In the genomic region with DNA sequence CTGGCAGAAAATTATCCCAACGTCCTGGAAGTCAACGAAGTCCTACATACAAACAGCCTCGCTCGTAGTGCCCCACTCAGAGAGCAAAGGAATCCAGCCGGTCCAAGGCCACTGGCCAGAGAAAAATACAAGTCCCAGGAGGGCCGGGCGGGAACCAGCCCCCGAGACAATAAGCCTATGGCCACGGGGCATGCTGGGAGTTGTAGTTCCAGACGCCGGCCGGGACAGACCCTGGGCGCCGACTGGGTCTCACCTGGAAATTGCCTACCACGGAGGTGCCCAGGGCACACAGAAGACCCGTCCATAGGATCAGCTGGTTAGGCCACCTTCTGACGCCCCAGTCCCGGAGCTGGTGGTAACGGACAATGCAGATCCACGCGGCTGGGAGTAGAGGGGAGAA, we compare ENCODE assay signal across 9 cellular contexts. TPM values are rescaled to one million over a fixed set of nuclear protein-coding genes. Genes with fewer than 3 reads are reported as not detected.
DNase-seq lines count a peak whose midpoint lies in the region; ATAC-seq and TF ChIP-seq lines count a peak whose summit lies in the region.
"Had no signal": no experiment of that assay in that cellular context is flagged by ENCODE, and none has a peak within 500 bp of the region (broad histone marks: within the 10 kb centered on the region; RNA-seq: fewer than 3 reads in every experiment).

No MANE protein-coding gene starts in this region.

- H3K4me1 ChIP-seq in RWPE2 (ENCODE audit: insufficient read depth, poor library complexity, severe bottlenecking) = no peaks in the 10 kb centered on the region

- H3K36me3 ChIP-seq in RWPE2 (ENCODE audit: low read depth) = no peaks in the 10 kb centered on the region

- no peak overlapping the region for H3K4me3 ChIP-seq in RWPE2 (ENCODE audit: severe bottlenecking)

- H3K27me3 ChIP-seq in RWPE2 (ENCODE audit: insufficient read depth, poor library complexity, severe bottlenecking) = no peaks in the 10 kb centered on the region

- DNase-seq in DMS153 (lab: John Stamatoyannopoulos, UW) = peak; percentile 29
- no peak for DNase-seq in DMS153 treated with DMSO at 0.1 percent for 48 hours (lab: John Stamatoyannopoulos, UW; ENCODE audit: unreplicated experiment)
- no peak for DNase-seq in RWPE2 (ENCODE audit: low spot score)
- peak; percentile 54 for DNase-seq in left cardiac atrium
- no peak for DNase-seq in sciatic nerve (ENCODE audit: low spot score)
- DNase-seq in H4 (ENCODE audit: low spot score) = no peak
- DNase-seq in HK-2 (ENCODE audit: unreplicated experiment) = no peak
- DNase-seq in SKM-1 (lab: John Stamatoyannopoulos, UW; ENCODE audit: unreplicated experiment) = no peak

- intact Hi-C loops in left cardiac atrium (cut with DNase I) (no loop called here), sciatic nerve (cut with DNase I) (no loop called here)

- no peak overlapping the region for H3K27ac ChIP-seq in RWPE2 (ENCODE audit: poor library complexity, severe bottlenecking)

- TF ChIP-seq CTCF in RWPE2 (IDR thresholded peaks at IDR 0.05; ENCODE audit: poor library complexity, severe bottlenecking) = no peak

- ATAC-seq in RWPE2 (ENCODE audit: low read depth) = peak; percentile 81
- peak; percentile 81 to 89 for ATAC-seq in left cardiac atrium
- peak; percentile 67 for ATAC-seq in sciatic nerve

- H3K9me3 ChIP-seq in RWPE2 (ENCODE audit: severe bottlenecking) = no peaks in the 10 kb centered on the region

RNA-seq across cellular contexts. Expression of a gene that starts 5.4 kb away (rescaled TPM):
- total RNA-seq in left cardiac atrium (1 to 10 TPM; 3.1 to 3.6 TPM), sciatic nerve (5.1 TPM)
- total RNA-seq in H4 (2014; rRNA removed; shearing (Covaris generic)) = not detected in 2 replicates
- total RNA-seq: A172 had no signal

RNA-seq across cellular contexts. Expression of a gene that starts 19.9 kb away (rescaled TPM):
- total RNA-seq in left cardiac atrium = 1 to 10 TPM; 6.7 to 6.9 TPM
- 18.1 TPM for total RNA-seq in sciatic nerve
- 5.4 and 7.9 TPM in 2 replicates for total RNA-seq in H4 (2014; rRNA removed; shearing (Covaris generic))

RNA-seq across cellular contexts. Expression of a gene that starts 34.7 kb away (rescaled TPM):
- total RNA-seq in left cardiac atrium (not detected), sciatic nerve (0.31 TPM)
- total RNA-seq in H4 (2014; rRNA removed; shearing (Covaris generic)) = 0.95 TPM in 1 of 2 replicates, not detected in the other

RNA-seq across cellular contexts. Expression of a gene that starts 36.0 kb away (rescaled TPM):
- 10 to 100 TPM in 1 of 2 donors, 1 to 10 TPM in 1; 9.1 to 19.5 TPM for total RNA-seq in left cardiac atrium
- 6.5 TPM for total RNA-seq in sciatic nerve
- 4.6 and 13.1 TPM in 2 replicates for total RNA-seq in H4 (2014; rRNA removed; shearing (Covaris generic))

RNA-seq across cellular contexts. Expression of a gene that starts 39.9 kb away (rescaled TPM):
- total RNA-seq in left cardiac atrium (10 to 100 TPM; 26.4 to 35.8 TPM), sciatic nerve (16.1 TPM)
- 57.7 and 65.2 TPM in 2 replicates for total RNA-seq in H4 (2014; rRNA removed; shearing (Covaris generic))

Comparison
In these comparisons a context has a peak if more than half of its experiments do, and no peak if none do; other contexts are left out.
1. DNase-seq: peak in DMS153 (single experiment) and left cardiac atrium (single experiment); none in DMS153 treated with DMSO at 0.1 percent for 48 hours (single experiment), RWPE2 (single experiment), sciatic nerve (single experiment), H4 (single experiment), HK-2 (single experiment) and SKM-1 (single experiment).
2. Peak in every context shown above with its lines, with median percentiles within 50 percentile points of each other: ATAC-seq.